In the genomic region with DNA sequence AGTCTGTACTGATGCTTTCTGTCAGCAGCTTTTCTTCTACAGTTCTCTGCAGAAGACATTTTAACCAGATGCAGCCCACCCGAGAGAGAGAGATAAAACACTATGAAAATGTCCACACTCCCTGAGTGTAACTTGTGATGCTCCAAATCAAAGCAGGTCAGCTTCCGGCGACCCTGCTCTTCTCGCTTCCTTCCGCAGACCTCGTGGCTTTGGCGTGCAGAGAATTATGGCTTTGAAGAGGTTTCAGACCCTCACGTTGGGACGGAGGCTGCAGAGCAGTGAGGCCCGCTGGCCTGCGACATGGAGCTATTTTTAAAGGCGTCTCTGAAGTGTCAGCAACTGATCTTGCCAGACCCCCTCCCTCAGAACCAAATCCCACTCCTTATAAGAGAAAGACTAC, we compare ENCODE assay signal across 19 cellular contexts. TPM values are rescaled to one million over a fixed set of nuclear protein-coding genes. Genes with fewer than 3 reads are reported as not detected.
DNase-seq lines count a peak whose midpoint lies in the region; ATAC-seq and TF ChIP-seq lines count a peak whose summit lies in the region.
"Had no signal": no experiment of that assay in that cellular context is flagged by ENCODE, and none has a peak within 500 bp of the region (broad histone marks: within the 10 kb centered on the region; RNA-seq: fewer than 3 reads in every experiment).

No MANE protein-coding gene starts in this region.

- H3K27me3 ChIP-seq in DND-41 (ENCODE audit: insufficient read depth, low read length, poor library complexity) = no peaks in the 10 kb centered on the region
- H3K27me3 ChIP-seq in colonic mucosa = no peaks in the 10 kb centered on the region
- H3K27me3 ChIP-seq: pancreas had no signal

- intact Hi-C loops in colonic mucosa (cut with DNase I) = no loop called here
- intact Hi-C loops in lower leg skin (cut with DNase I; ENCODE audit: low total_unique reads) = no loop called here

- TF ChIP-seq CTCF in DND-41 (IDR thresholded peaks at IDR 0.05; ENCODE audit: borderline replicate concordance, extremely low read depth, low read length, poor library complexity, severe bottlenecking) (no peak), nephron progenitor cell (IDR thresholded peaks at IDR 0.05) (no peak), colonic mucosa (IDR thresholded peaks at IDR 0.05) (no peak), lower leg skin (IDR thresholded peaks at IDR 0.05) (no peak)

- H3K36me3 ChIP-seq in DND-41 (ENCODE audit: insufficient read depth, low read length) = no peaks in the 10 kb centered on the region
- H3K36me3 ChIP-seq in colonic mucosa = no peaks in the 10 kb centered on the region
- H3K36me3 ChIP-seq: pancreas had no signal

- H3K9me3 ChIP-seq in DND-41 (ENCODE audit: insufficient read depth, low read length, severe bottlenecking) = no peaks in the 10 kb centered on the region
- H3K9me3 ChIP-seq in colonic mucosa = no peaks in the 10 kb centered on the region
- H3K9me3 ChIP-seq: pancreas had no signal

- 51 to 57% methylated on average over 12 of the region's 12 CpGs for WGBS in lower leg skin, 2 donors

- H3K27ac Mint-ChIP-seq in activated CD4-positive, alpha-beta T cell treated with anti-CD3 and anti-CD28 coated beads, Interleukin-2, amount 10 ng/mL, durations not matched to agents 7 days and 5 days = peak overlapping the region; percentile 77
- peak overlapping the region; percentile 83 for H3K27ac Mint-ChIP-seq in activated naive CD8-positive, alpha-beta T cell
- H3K27ac Mint-ChIP-seq in nephron progenitor cell = peak overlapping the region; percentile 11
- H3K27ac Mint-ChIP-seq: endodermal cell had no signal

- H3K9ac ChIP-seq in DND-41 (ENCODE audit: low read depth, low read length) (no peak overlapping the region), colonic mucosa (ENCODE audit: low read depth in 2 of 2, low read length in 2 of 2) (no peak overlapping the region)

- CTCF ChIA-PET in activated CD4-positive, alpha-beta T cell treated with anti-CD3 and anti-CD28 coated beads, Interleukin-2, amount 10 ng/mL, durations not matched to agents 7 days and 5 days (lab: Charles Lee) = interaction anchor here (0.7 to 2.2 kb wide), 3 partner anchors 11 to 111 kb away, joined by 3 to 6 read pairs (median 6); no protein-coding TSS in a partner anchor

- ATAC-seq in DND-41 (ENCODE audit: insufficient read depth, low read depth) = peak; percentile 55
- ATAC-seq: left colon had no signal

- peaks cover 16% of the 10 kb centered on the region for H3K36me3 Mint-ChIP-seq in activated CD4-positive, alpha-beta T cell treated with anti-CD3 and anti-CD28 coated beads, Interleukin-2, amount 10 ng/mL, durations not matched to agents 7 days and 5 days (ENCODE audit: low read depth)
- no peaks in the 10 kb centered on the region for H3K36me3 Mint-ChIP-seq in activated naive CD8-positive, alpha-beta T cell
- no peaks in the 10 kb centered on the region for H3K36me3 Mint-ChIP-seq in nephron progenitor cell (ENCODE audit: low read depth)

- H3K79me2 ChIP-seq in DND-41 (ENCODE audit: insufficient read depth, low read length) = no peaks in the 10 kb centered on the region

- H3K9me3 Mint-ChIP-seq in activated CD4-positive, alpha-beta T cell treated with anti-CD3 and anti-CD28 coated beads, Interleukin-2, amount 10 ng/mL, durations not matched to agents 7 days and 5 days = peaks cover 5% of the 10 kb centered on the region
- peaks cover 3% of the 10 kb centered on the region for H3K9me3 Mint-ChIP-seq in activated naive CD8-positive, alpha-beta T cell (ENCODE audit: low read depth)
- peaks cover 7% of the 10 kb centered on the region for H3K9me3 Mint-ChIP-seq in nephron progenitor cell
- H3K9me3 Mint-ChIP-seq: endodermal cell had no signal

- peaks cover 71% of the 10 kb centered on the region for H3K4me1 Mint-ChIP-seq in activated CD4-positive, alpha-beta T cell treated with anti-CD3 and anti-CD28 coated beads, Interleukin-2, amount 10 ng/mL, durations not matched to agents 7 days and 5 days
- peaks cover 63% of the 10 kb centered on the region for H3K4me1 Mint-ChIP-seq in activated naive CD8-positive, alpha-beta T cell (ENCODE audit: low read depth)
- peaks cover 38% of the 10 kb centered on the region for H3K4me1 Mint-ChIP-seq in nephron progenitor cell

- peak overlapping the region; percentile 4 for H3K4me3 Mint-ChIP-seq in activated CD4-positive, alpha-beta T cell treated with anti-CD3 and anti-CD28 coated beads, Interleukin-2, amount 10 ng/mL, durations not matched to agents 7 days and 5 days
- H3K4me3 Mint-ChIP-seq in activated naive CD8-positive, alpha-beta T cell = peak overlapping the region; percentile 68
- H3K4me3 Mint-ChIP-seq in nephron progenitor cell = no peak overlapping the region
- H3K4me3 Mint-ChIP-seq: endodermal cell had no signal

- POLR2A ChIA-PET in activated CD4-positive, alpha-beta T cell treated with anti-CD3 and anti-CD28 coated beads, Interleukin-2, amount 10 ng/mL, durations not matched to agents 7 days and 5 days (lab: Charles Lee) = no interaction called here

- TF ChIP-seq POLR2A in lower leg skin (IDR thresholded peaks at IDR 0.05) = no peak

- peaks cover 30% of the 10 kb centered on the region for H3K27me3 Mint-ChIP-seq in activated CD4-positive, alpha-beta T cell treated with anti-CD3 and anti-CD28 coated beads, Interleukin-2, amount 10 ng/mL, durations not matched to agents 7 days and 5 days
- no peaks in the 10 kb centered on the region for H3K27me3 Mint-ChIP-seq in activated naive CD8-positive, alpha-beta T cell
- peaks cover 18% of the 10 kb centered on the region for H3K27me3 Mint-ChIP-seq in nephron progenitor cell (ENCODE audit: low read depth, poor library complexity)

- peak; percentile 41 for DNase-seq in activated CD4-positive, alpha-beta T cell treated with anti-CD3 and anti-CD28 coated beads, Interleukin-2, amount 10 ng/mL, durations not matched to agents 7 days and 5 days
- DNase-seq in activated CD4-positive, alpha-beta T cell treated with anti-CD3 and anti-CD28 coated beads for 48 hours = no peak
- DNase-seq in DND-41 (peak; percentile 47), nephron progenitor cell (peak; percentile 10), colonic mucosa (no peak), ureter (ENCODE audit: low spot score) (no peak), lower leg skin (ENCODE audit: low spot score in 2 of 2) (no peak)
- DNase-seq: amniotic stem cell, cerebellar nuclear complex, endodermal cell, hypothalamus, KBM-7, left colon, NCI-H1092 treated with DMSO at 0.1 percent for 48 hours, NCI-H2171, NCI-H82, pancreas had no signal

- no peak overlapping the region for H3K4me2 ChIP-seq in DND-41 (ENCODE audit: insufficient read depth, low read length)

- H3K27ac ChIP-seq in DND-41 (ENCODE audit: low read length) (no peak overlapping the region), colonic mucosa (no peak overlapping the region)
- H3K27ac ChIP-seq: HL-60 had no signal

- peaks cover 9% of the 10 kb centered on the region for H3K4me1 ChIP-seq in DND-41 (ENCODE audit: insufficient read depth, low read length)
- H3K4me1 ChIP-seq in colonic mucosa = no peaks in the 10 kb centered on the region

- H3K4me3 ChIP-seq in DND-41 (ENCODE audit: low read depth in 1 of 2, low read length in 2 of 2) = no peak overlapping the region
- no peak overlapping the region for H3K4me3 ChIP-seq in colonic mucosa
- no peak overlapping the region for H3K4me3 ChIP-seq in lower leg skin (ENCODE audit: low read depth, poor library complexity, severe bottlenecking)

- no peak overlapping the region for H2AFZ ChIP-seq in DND-41 (ENCODE audit: low read depth, low read length)

- H4K20me1 ChIP-seq in DND-41 (ENCODE audit: insufficient read depth, low read length) = no peaks in the 10 kb centered on the region

RNA-seq across cellular contexts. Expression of gene TMEM163, which starts 41.8 kb away (rescaled TPM):
- not detected for total RNA-seq in activated CD4-positive, alpha-beta T cell treated with anti-CD3 and anti-CD28 coated beads, Interleukin-2, amount 10 ng/mL, durations not matched to agents 7 days and 5 days
- total RNA-seq in colonic mucosa (under 1 TPM in 1 of 2 donors, not detected in 1; 0.29 TPM), ureter (10.1 TPM), lower leg skin (under 1 TPM in 2 of 4 donors, not detected in 2; 0.19 to 0.46 TPM)

Comparison
In these comparisons a context has a peak if more than half of its experiments do, and no peak if none do; other contexts are left out.
1. DNase-seq: peak in activated CD4-positive, alpha-beta T cell treated with anti-CD3 and anti-CD28 coated beads, Interleukin-2, amount 10 ng/mL, durations not matched to agents 7 days and 5 days (single experiment), DND-41 (single experiment) and nephron progenitor cell (single experiment); none in activated CD4-positive, alpha-beta T cell treated with anti-CD3 and anti-CD28 coated beads for 48 hours (single experiment), colonic mucosa (single experiment), ureter (single experiment) and lower leg skin (0 of 2).
2. H3K27ac Mint-ChIP-seq: peak in every context shown above with its lines; median percentile 83 in activated naive CD8-positive, alpha-beta T cell; 77 in activated CD4-positive, alpha-beta T cell treated with anti-CD3 and anti-CD28 coated beads, Interleukin-2, amount 10 ng/mL, durations not matched to agents 7 days and 5 days; 11 in nephron progenitor cell.